In genomic region chr9:132192728-132193127, GRCh38 we compare ENCODE assay signal across 22 cellular contexts. TPM values are rescaled to one million over a fixed set of nuclear protein-coding genes. Genes with fewer than 3 reads are reported as not detected.
DNase-seq lines count a peak whose midpoint lies in the region; ATAC-seq and TF ChIP-seq lines count a peak whose summit lies in the region.
"Had no signal": no experiment of that assay in that cellular context is flagged by ENCODE, and none has a peak within 500 bp of the region (broad histone marks: within the 10 kb centered on the region; RNA-seq: fewer than 3 reads in every experiment).

No MANE protein-coding gene starts in this region.

- intact Hi-C loops in activated CD4-positive, alpha-beta T cell treated with anti-CD3 and anti-CD28 coated beads, Interleukin-2, amount 10 ng/mL, durations not matched to agents 24 days and 14 days (cut with micrococcal nuclease): no loop called here

- H3K4me1 Mint-ChIP-seq in T-cell: no peaks in the 10 kb centered on the region
- no peaks in the 10 kb centered on the region for H3K4me1 Mint-ChIP-seq in activated CD4-positive, alpha-beta T cell treated with anti-CD3 and anti-CD28 coated beads, Interleukin-2, amount 10 ng/mL, durations not matched to agents 24 days and 14 days
- H3K4me1 Mint-ChIP-seq: activated CD4-positive, alpha-beta T cell treated with anti-CD3 and anti-CD28 coated beads for 36 hours had no signal

- CTCF ChIA-PET in AG04450 (lab: Charles Lee): interaction anchor here (2.0 kb wide), 1 partner anchor 23 kb away, joined by 12 read pairs; no protein-coding TSS in a partner anchor
- CTCF ChIA-PET in T-cell (lab: Charles Lee): interaction anchor here in 1 of 2 donors (0.6 kb wide), 1 partner anchor 289 kb away, joined by 9 read pairs; no protein-coding TSS in a partner anchor

- peaks cover 21% of the 10 kb centered on the region for H3K27me3 ChIP-seq in AG04450 (ENCODE audit: control insufficient read depth, insufficient read depth, low read length)
- H3K27me3 ChIP-seq: ascending aorta, right atrium auricular region, uterus had no signal

- no peak overlapping the region for H3K27ac Mint-ChIP-seq in T-cell
- H3K27ac Mint-ChIP-seq in activated CD4-positive, alpha-beta T cell treated with anti-CD3 and anti-CD28 coated beads, Interleukin-2, amount 10 ng/mL, durations not matched to agents 24 days and 14 days: no peak overlapping the region
- H3K27ac Mint-ChIP-seq: activated CD4-positive, alpha-beta T cell treated with anti-CD3 and anti-CD28 coated beads for 36 hours; CD8-positive, alpha-beta T cell; natural killer cell treated with Interleukin-12 subunit alpha and Interleukin-12 subunit beta and Interleukin-15 and Interleukin-18, amount 100 ng/mL, for 72 hours; stimulated activated naive CD8-positive, alpha-beta T cell treated with anti-CD3 and anti-CD28 coated beads, Interleukin-15, Interleukin-2, amounts not matched to agents 100 ng/mL and 50 ng/mL, for 24 hours had no signal

- H3K9me3 Mint-ChIP-seq in T-cell: no peaks in the 10 kb centered on the region
- H3K9me3 Mint-ChIP-seq in activated CD4-positive, alpha-beta T cell treated with anti-CD3 and anti-CD28 coated beads, Interleukin-2, amount 10 ng/mL, durations not matched to agents 24 days and 14 days: no peaks in the 10 kb centered on the region
- H3K9me3 Mint-ChIP-seq: CD8-positive, alpha-beta T cell; natural killer cell treated with Interleukin-12 subunit alpha and Interleukin-12 subunit beta and Interleukin-15 and Interleukin-18, amount 100 ng/mL, for 72 hours; stimulated activated naive CD8-positive, alpha-beta T cell treated with anti-CD3 and anti-CD28 coated beads, Interleukin-15, Interleukin-2, amounts not matched to agents 100 ng/mL and 50 ng/mL, for 24 hours had no signal

- H3K4me3 Mint-ChIP-seq in T-cell: no peak overlapping the region
- no peak overlapping the region for H3K4me3 Mint-ChIP-seq in activated CD4-positive, alpha-beta T cell treated with anti-CD3 and anti-CD28 coated beads, Interleukin-2, amount 10 ng/mL, durations not matched to agents 24 days and 14 days
- H3K4me3 Mint-ChIP-seq: activated CD4-positive, alpha-beta T cell treated with anti-CD3 and anti-CD28 coated beads for 36 hours; CD8-positive, alpha-beta T cell; natural killer cell treated with Interleukin-12 subunit alpha and Interleukin-12 subunit beta and Interleukin-15 and Interleukin-18, amount 100 ng/mL, for 72 hours; stimulated activated naive CD8-positive, alpha-beta T cell treated with anti-CD3 and anti-CD28 coated beads, Interleukin-15, Interleukin-2, amounts not matched to agents 100 ng/mL and 50 ng/mL, for 24 hours had no signal

- H3K27me3 Mint-ChIP-seq in T-cell: peaks cover 4 to 7% of the 10 kb centered on the region in 2 donors
- H3K27me3 Mint-ChIP-seq in activated CD4-positive, alpha-beta T cell treated with anti-CD3 and anti-CD28 coated beads, Interleukin-2, amount 10 ng/mL, durations not matched to agents 24 days and 14 days: no peaks in the 10 kb centered on the region
- H3K27me3 Mint-ChIP-seq: activated CD4-positive, alpha-beta T cell treated with anti-CD3 and anti-CD28 coated beads for 36 hours; natural killer cell treated with Interleukin-12 subunit alpha and Interleukin-12 subunit beta and Interleukin-15 and Interleukin-18, amount 100 ng/mL, for 72 hours; stimulated activated naive CD8-positive, alpha-beta T cell treated with anti-CD3 and anti-CD28 coated beads, Interleukin-15, Interleukin-2, amounts not matched to agents 100 ng/mL and 50 ng/mL, for 24 hours had no signal

- ATAC-seq in T-cell (replicated peaks in 1 of 4) (no peak), HG03457 (IDR thresholded peaks at IDR 0.05; ENCODE audit: unreplicated experiment) (no peak)
- ATAC-seq: activated CD4-positive, alpha-beta T cell treated with anti-CD3 and anti-CD28 coated beads for 36 hours; CD8-positive, alpha-beta T cell; gastrocnemius medialis; natural killer cell treated with Interleukin-12 subunit alpha and Interleukin-12 subunit beta and Interleukin-15 and Interleukin-18, amount 100 ng/mL, for 72 hours had no signal

- H3K27ac ChIP-seq in AG04450 (ENCODE audit: low read depth, low read length): no peak overlapping the region
- H3K27ac ChIP-seq: ascending aorta, coronary artery, gastrocnemius medialis, right atrium auricular region, SK-N-MC, uterus had no signal

- DNase-seq in AG04450 (ENCODE audit: low read depth, low spot score): peak; percentile 6
- DNase-seq in NCI-H446 (lab: John Stamatoyannopoulos, UW): peak; percentile 24 to 48
- peak; percentile 47 for DNase-seq in cerebellar cortex (ENCODE audit: low spot score)
- peak; percentile 23 to 27 for DNase-seq in lung microvascular endothelial cell (ENCODE audit: low read depth in 2 of 2)
- no peak for DNase-seq in T-cell
- DNase-seq in activated CD4-positive, alpha-beta T cell treated with anti-CD3 and anti-CD28 coated beads, Interleukin-2, amount 10 ng/mL, durations not matched to agents 24 days and 14 days: no peak
- no peak for DNase-seq in activated CD8-positive, alpha-beta memory T cell treated with anti-CD3 and anti-CD28 coated beads for 24 hours
- DNase-seq: activated CD4-positive, alpha-beta T cell treated with anti-CD3 and anti-CD28 coated beads for 36 hours; activated CD8-positive, alpha-beta memory T cell treated with anti-CD3 and anti-CD28 coated beads, Interleukin-2, amount 50 U/mL, for 48 hours; CD8-positive, alpha-beta T cell; gastrocnemius medialis; stimulated activated CD4-positive, alpha-beta T cell treated with anti-CD3 and anti-CD28 coated beads, Interleukin-15, amount 100 ng/mL, for 24 hours; uterus had no signal

- no peaks in the 10 kb centered on the region for H3K36me3 Mint-ChIP-seq in T-cell
- H3K36me3 Mint-ChIP-seq in activated CD4-positive, alpha-beta T cell treated with anti-CD3 and anti-CD28 coated beads, Interleukin-2, amount 10 ng/mL, durations not matched to agents 24 days and 14 days (ENCODE audit: low read depth): no peaks in the 10 kb centered on the region
- H3K36me3 Mint-ChIP-seq: CD8-positive, alpha-beta T cell; natural killer cell treated with Interleukin-12 subunit alpha and Interleukin-12 subunit beta and Interleukin-15 and Interleukin-18, amount 100 ng/mL, for 72 hours had no signal

- POLR2A ChIA-PET in AG04450 (lab: Yijun Ruan, JAX) (no interaction called here), T-cell (lab: Charles Lee) (no interaction called here)

- no peak for TF ChIP-seq CTCF in AG04450 (IDR thresholded peaks at IDR 0.05; ENCODE audit: low read depth, low read length)

- peaks cover 1% of the 10 kb centered on the region; the same call in 1 of the 2 replicates for H3K9me3 ChIP-seq in AG04450 (ENCODE audit: control insufficient read depth, insufficient read depth, low read length)
- H3K9me3 ChIP-seq: ascending aorta, gastrocnemius medialis, right atrium auricular region, uterus had no signal

- H3K4me3 ChIP-seq in AG04450 (ENCODE audit: low read depth, low read length): no peak overlapping the region
- H3K4me3 ChIP-seq: ascending aorta, coronary artery, gastrocnemius medialis, lung, right atrium auricular region, SK-N-MC, uterus had no signal

RNA-seq across cellular contexts. Expression of gene NTNG2, which starts 30.9 kb away (rescaled TPM):
- polyA plus RNA-seq in AG04450 (2011; rRNA removed): 0.93 and 1.3 TPM in 2 replicates
- 1.3 and 1.5 TPM in 2 replicates for polyA minus RNA-seq in AG04450 (2011; rRNA and poly(A)+ RNA removed)
- 0.40 and 1.1 TPM in 2 replicates for total RNA-seq in lung microvascular endothelial cell
- 10 to 100 TPM in 1 of 5 donors, 1 to 10 TPM in 4; 4.8 to 14.1 (median 7.8) TPM for total RNA-seq in T-cell
- total RNA-seq in activated CD4-positive, alpha-beta T cell treated with anti-CD3 and anti-CD28 coated beads, Interleukin-2, amount 10 ng/mL, durations not matched to agents 24 days and 14 days: 1.6 and 1.7 TPM in 2 replicates
- total RNA-seq: epithelial cell of proximal tubule had no signal

Comparison
In these comparisons a context has a peak if more than half of its experiments do, and no peak if none do; other contexts are left out.
1. DNase-seq: peak in AG04450 (single experiment), NCI-H446 (2 of 2), cerebellar cortex (single experiment) and lung microvascular endothelial cell (2 of 2); none in T-cell (0 of 34), activated CD4-positive, alpha-beta T cell treated with anti-CD3 and anti-CD28 coated beads, Interleukin-2, amount 10 ng/mL, durations not matched to agents 24 days and 14 days (single experiment) and activated CD8-positive, alpha-beta memory T cell treated with anti-CD3 and anti-CD28 coated beads for 24 hours (single experiment).